In the genomic region with DNA sequence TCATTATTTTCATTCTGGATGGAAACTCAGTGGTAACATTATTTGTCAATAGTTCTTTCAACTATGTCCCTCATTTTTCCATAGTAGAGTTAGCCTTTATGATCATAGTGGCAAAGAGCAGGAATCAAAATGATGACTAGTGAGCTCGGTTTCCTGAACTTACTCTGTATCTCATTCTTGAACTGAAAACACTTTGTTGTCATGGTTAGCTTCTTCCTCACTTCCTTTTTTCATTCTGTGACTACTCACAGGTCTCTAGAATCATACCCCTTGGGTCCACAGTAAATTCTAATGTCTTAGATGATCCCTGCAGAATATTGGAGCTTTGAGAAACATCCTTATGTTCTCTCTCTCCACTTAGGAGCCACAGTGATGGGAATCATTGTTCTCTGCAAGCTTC, we compare ENCODE assay signal across 19 cellular contexts. TPM values are rescaled to one million over a fixed set of nuclear protein-coding genes. Genes with fewer than 3 reads are reported as not detected.
DNase-seq lines count a peak whose midpoint lies in the region; ATAC-seq and TF ChIP-seq lines count a peak whose summit lies in the region.
"Had no signal": no experiment of that assay in that cellular context is flagged by ENCODE, and none has a peak within 500 bp of the region (broad histone marks: within the 10 kb centered on the region; RNA-seq: fewer than 3 reads in every experiment).

No MANE protein-coding gene starts in this region.

- ATAC-seq in GM21526 (IDR thresholded peaks at IDR 0.05; ENCODE audit: low FRiP score, unreplicated experiment) = peak; percentile 60

- H3K36me3 ChIP-seq in mucosa of rectum (ENCODE audit: control insufficient read depth in 2 of 2, insufficient read depth in 2 of 2, low read length in 2 of 2) (no peaks in the 10 kb centered on the region), SJCRH30 (no peaks in the 10 kb centered on the region), ascending aorta (no peaks in the 10 kb centered on the region)
- H3K36me3 ChIP-seq: cardiac muscle cell, tibial nerve had no signal

- no peak overlapping the region for H3K4me3 ChIP-seq in mucosa of rectum (ENCODE audit: low read length in 2 of 2)
- H3K4me3 ChIP-seq in SJCRH30 = no peak overlapping the region
- H3K4me3 ChIP-seq in ascending aorta = no peak overlapping the region
- H3K4me3 ChIP-seq: cardiac muscle cell, SK-N-MC, tibial nerve had no signal

- DNase-seq in SKM-1 treated with dmso at 0.1 percent for 144 hours (lab: John Stamatoyannopoulos, UW; ENCODE audit: unreplicated experiment) = peak; percentile 29
- DNase-seq in SKM-1 (lab: John Stamatoyannopoulos, UW; ENCODE audit: unreplicated experiment) = no peak
- DNase-seq in MV-4-11 (lab: John Stamatoyannopoulos, UW) = peak; percentile 86
- no peak for DNase-seq in SJCRH30
- DNase-seq in NK-92 (lab: John Stamatoyannopoulos, UW; ENCODE audit: unreplicated experiment) = no peak
- no peak for DNase-seq in ascending aorta (ENCODE audit: low spot score in 2 of 2)
- DNase-seq: activated effector memory CD4-positive, alpha-beta T cell treated with anti-CD3 and anti-CD28 coated beads, Interleukin-2, amount 50 U/mL, for 16 hours; hippocampal formation; NCI-H1092 treated with DMSO at 0.1 percent for 48 hours; NCI-H69 had no signal

- no peak for TF ChIP-seq CTCF in ascending aorta (IDR thresholded peaks at IDR 0.05)

- H3K4me1 ChIP-seq in mucosa of rectum (ENCODE audit: control insufficient read depth in 2 of 2, insufficient read depth in 2 of 2, low read length in 2 of 2) (peaks cover 9 to 32% of the 10 kb centered on the region in 2 donors), SJCRH30 (peaks cover 9% of the 10 kb centered on the region), ascending aorta (no peaks in the 10 kb centered on the region)
- H3K4me1 ChIP-seq: tibial nerve had no signal

- H3K27ac ChIP-seq in mucosa of rectum (ENCODE audit: low read depth in 2 of 2, low read length in 2 of 2) (peak overlapping the region; percentile 50 to 66), SJCRH30 (no peak overlapping the region), ascending aorta (no peak overlapping the region)
- H3K27ac ChIP-seq: 22Rv1, cardiac muscle cell, epithelial cell of prostate, SK-N-MC, tibial nerve had no signal

- H3K9ac ChIP-seq in mucosa of rectum (ENCODE audit: low read depth in 1 of 2, low read length in 2 of 2) = no peak overlapping the region

- H3K27me3 ChIP-seq in mucosa of rectum (ENCODE audit: control insufficient read depth in 2 of 2, insufficient read depth in 2 of 2, low read length in 2 of 2) = peaks cover 0 to 3% of the 10 kb centered on the region in 2 donors
- no peaks in the 10 kb centered on the region for H3K27me3 ChIP-seq in SJCRH30
- H3K27me3 ChIP-seq in ascending aorta = no peaks in the 10 kb centered on the region
- H3K27me3 ChIP-seq: tibial nerve had no signal

- peaks cover 0 to 4% of the 10 kb centered on the region in 2 donors for H3K9me3 ChIP-seq in mucosa of rectum (ENCODE audit: control insufficient read depth in 2 of 2, low read length in 2 of 2)
- no peaks in the 10 kb centered on the region for H3K9me3 ChIP-seq in SJCRH30 (replicated peaks)
- H3K9me3 ChIP-seq in ascending aorta = no peaks in the 10 kb centered on the region

- intact Hi-C loops in ascending aorta (cut with DNase I) = no loop called here

RNA-seq across cellular contexts. Expression of a gene that starts 29.4 kb away (rescaled TPM):
- 8.1 and 10.1 TPM in 2 replicates for total RNA-seq in SJCRH30 (2014; rRNA removed; shearing (Covaris generic))
- total RNA-seq in ascending aorta = 5.7 TPM

RNA-seq across cellular contexts. Expression of a gene that starts 49.4 kb away (rescaled TPM):
- not detected in 2 replicates for total RNA-seq in SJCRH30 (2014; rRNA removed; shearing (Covaris generic))
- not detected for total RNA-seq in ascending aorta
- total RNA-seq: cardiac muscle cell, liver, skeletal muscle tissue, tibial nerve had no signal

Comparison
In these comparisons a context has a peak if more than half of its experiments do, and no peak if none do; other contexts are left out.
1. DNase-seq: peak in SKM-1 treated with dmso at 0.1 percent for 144 hours (single experiment) and MV-4-11 (single experiment); none in SKM-1 (single experiment), SJCRH30 (0 of 2), NK-92 (single experiment) and ascending aorta (0 of 2).
2. H3K27ac ChIP-seq: peak in mucosa of rectum (2 of 2); none in SJCRH30 (single experiment) and ascending aorta (0 of 2).